Comparison of ENCODE assay signal across 1 cellular context in genomic region chr22:46377566-46378498, GRCh38.
A peak's percentile ranks its signal among the peaks of the same experiment; 100 is the strongest.
TF ChIP-seq lines count a peak whose summit lies in the region.

No MANE protein-coding gene starts in this region.

TF ChIP-seq in HepG2, 621 proteins besides CTCF, POLR2A, EP300 and RAD21 (continued from another document and continues in another):
- TF ChIP-seq ZNF142 (CRISPR knock-in tag; IDR thresholded peaks at IDR 0.05) (0 out of 2 replicates have a peak, but pooled peaks have one; percentile 30), RELA (CRISPR knock-in tag; IDR thresholded peaks at IDR 0.05) (no peak), ZNF589 (CRISPR knock-in tag; conservative IDR thresholded peaks at IDR 0.05) (no peak), SNAPC5 (CRISPR knock-in tag; IDR thresholded peaks at IDR 0.05; ENCODE audit: borderline replicate concordance) (0 out of 2 replicates have a peak, but pooled peaks have one; percentile 46), ZNF703 (CRISPR knock-in tag; IDR thresholded peaks at IDR 0.05; ENCODE audit: borderline replicate concordance) (peak; percentile 81; the same call in 1 of the 2 replicates), CREBL2 (CRISPR knock-in tag; IDR thresholded peaks at IDR 0.05; ENCODE audit: borderline replicate concordance) (no peak), PHF5A (CRISPR knock-in tag; IDR thresholded peaks at IDR 0.05; ENCODE audit: low read depth, unreplicated experiment) (peak; percentile 36), ZNF414 (CRISPR knock-in tag; IDR thresholded peaks at IDR 0.05) (0 out of 2 replicates have a peak, but pooled peaks have one; percentile 57), EEA1 (CRISPR knock-in tag; IDR thresholded peaks at IDR 0.05; ENCODE audit: borderline replicate concordance) (no peak), HCFC1 (IDR thresholded peaks at IDR 0.05; ENCODE audit: low read depth, low read length) (no peak), TAF1 (CRISPR knock-in tag; IDR thresholded peaks at IDR 0.05) (no peak; the same call in none of the 2 replicates), ZNF576 (CRISPR knock-in tag; IDR thresholded peaks at IDR 0.05) (no peak), SIN3A (IDR thresholded peaks at IDR 0.05; ENCODE audit: borderline replicate concordance, low read depth, low read length) (peak; percentile 75; the same call in 1 of the 2 replicates), TCF12 (IDR thresholded peaks at IDR 0.05) (no peak), TCF12 (CRISPR knock-in tag; IDR thresholded peaks at IDR 0.05) (no peak; the same call in none of the 2 replicates), ZMYM4 (CRISPR knock-in tag; IDR thresholded peaks at IDR 0.05) (peak; percentile 18; the same call in 1 of the 2 replicates), ISL2 (CRISPR knock-in tag; IDR thresholded peaks at IDR 0.05) (peak; percentile 85), ZNF446 (CRISPR knock-in tag; IDR thresholded peaks at IDR 0.05) (no peak), NONO (IDR thresholded peaks at IDR 0.05) (no peak), NONO (CRISPR knock-in tag; conservative IDR thresholded peaks at IDR 0.05) (peak; percentile 63), ZNF782 (CRISPR knock-in tag; IDR thresholded peaks at IDR 0.05; ENCODE audit: borderline replicate concordance) (peak; percentile 61; the same call in 1 of the 2 replicates), MBD4 (IDR thresholded peaks at IDR 0.05; ENCODE audit: borderline replicate concordance, low read length) (no peak), PLSCR1 (CRISPR knock-in tag; IDR thresholded peaks at IDR 0.05; ENCODE audit: borderline replicate concordance) (no peak), SMYD3 (CRISPR knock-in tag; IDR thresholded peaks at IDR 0.05) (0 out of 2 replicates have a peak, but pooled peaks have one; percentile 42), ERF (CRISPR knock-in tag; IDR thresholded peaks at IDR 0.05) (peak; percentile 81; the same call in 1 of the 2 replicates), BCL3 (CRISPR knock-in tag; IDR thresholded peaks at IDR 0.05) (peak; percentile 35; the same call in 1 of the 2 replicates), FOXA3 (CRISPR knock-in tag; IDR thresholded peaks at IDR 0.05) (peak; percentile 76), ZFYVE20 (CRISPR knock-in tag; IDR thresholded peaks at IDR 0.05; ENCODE audit: borderline replicate concordance, low read depth) (no peak), ZNF264 (CRISPR knock-in tag; IDR thresholded peaks at IDR 0.05) (peak; percentile 68; the same call in 1 of the 2 replicates), ZNF619 (CRISPR knock-in tag; IDR thresholded peaks at IDR 0.05) (no peak; the same call in 1 of the 2 replicates), TARDBP (CRISPR knock-in tag; IDR thresholded peaks at IDR 0.05) (peak; percentile 90), NFYB (CRISPR knock-in tag; IDR thresholded peaks at IDR 0.05) (no peak; the same call in 1 of the 2 replicates), MXI1 (IDR thresholded peaks at IDR 0.05; ENCODE audit: borderline replicate concordance, low read depth, low read length) (peak; percentile 93; the same call in 1 of the 3 replicates), STAT6 (CRISPR knock-in tag; IDR thresholded peaks at IDR 0.05; ENCODE audit: borderline replicate concordance) (peak; percentile 79; the same call in 1 of the 2 replicates), SP4 (CRISPR knock-in tag; IDR thresholded peaks at IDR 0.05) (peak; percentile 47; the same call in 1 of the 2 replicates), ZNF780A (CRISPR knock-in tag; IDR thresholded peaks at IDR 0.05) (no peak), ZNF766 (CRISPR knock-in tag; IDR thresholded peaks at IDR 0.05; ENCODE audit: borderline replicate concordance) (0 out of 2 replicates have a peak, but pooled peaks have one; percentile 66), ZNF547 (CRISPR knock-in tag; IDR thresholded peaks at IDR 0.05) (no peak; the same call in 1 of the 2 replicates), RERE (CRISPR knock-in tag; IDR thresholded peaks at IDR 0.05; ENCODE audit: low read depth) (peak; percentile 76; the same call in 1 of the 2 replicates), HMG20B (CRISPR knock-in tag; conservative IDR thresholded peaks at IDR 0.05) (peak; percentile 86), ZMYM3 (CRISPR knock-in tag; IDR thresholded peaks at IDR 0.05) (peak; percentile 48; the same call in 1 of the 2 replicates), ZNF775 (CRISPR knock-in tag; IDR thresholded peaks at IDR 0.05; ENCODE audit: borderline replicate concordance) (no peak), ADNP (CRISPR knock-in tag; IDR thresholded peaks at IDR 0.05) (no peak), HOXA3 (CRISPR knock-in tag; IDR thresholded peaks at IDR 0.05) (peak; percentile 77; the same call in 1 of the 2 replicates)
